1 cellular context compared by ENCODE assay signal in genomic region chr3:108555966-108556581, GRCh38.
A peak's percentile ranks its signal among the peaks of the same experiment; 100 is the strongest.
TF ChIP-seq lines count a peak whose summit lies in the region.

No MANE protein-coding gene starts in this region.

TF ChIP-seq in K562, 482 proteins besides CTCF, POLR2A, EP300 and RAD21:
- TF ChIP-seq NCOA1 (IDR thresholded peaks at IDR 0.05; ENCODE audit: low read depth) (no peak), ZNF165 (CRISPR knock-in tag; IDR thresholded peaks at IDR 0.05; ENCODE audit: borderline replicate concordance) (no peak), THRAP3 (IDR thresholded peaks at IDR 0.05; ENCODE audit: borderline replicate concordance) (no peak), ZNF239 (CRISPR knock-in tag; IDR thresholded peaks at IDR 0.05) (no peak), ZNF316 (IDR thresholded peaks at IDR 0.05) (peak; percentile 66), C11orf30 (IDR thresholded peaks at IDR 0.05; ENCODE audit: low read depth) (peak; percentile 44; the same call in 1 of the 2 replicates), NCOA4 (IDR thresholded peaks at IDR 0.05; ENCODE audit: partially characterized antibody) (no peak), SRSF3 (IDR thresholded peaks at IDR 0.05; ENCODE audit: insufficient read depth, low read length) (no peak), ZNF384 (IDR thresholded peaks at IDR 0.05; ENCODE audit: low read depth, low read length) (no peak), NFIX (CRISPR knock-in tag; IDR thresholded peaks at IDR 0.05; ENCODE audit: low read depth) (no peak)
